ENCODE assay signal across 9 cellular contexts in genomic region chr1:58573705-58574591, GRCh38. TPM values are rescaled to one million over a fixed set of nuclear protein-coding genes. Genes with fewer than 3 reads are reported as not detected.
DNase-seq lines count a peak whose midpoint lies in the region; ATAC-seq, FAIRE-seq and TF ChIP-seq lines count a peak whose summit lies in the region.
"Had no signal": no experiment of that assay in that cellular context is flagged by ENCODE, and none has a peak within 500 bp of the region (broad histone marks: within the 10 kb centered on the region; RNA-seq: fewer than 3 reads in every experiment).

No MANE protein-coding gene starts in this region.

- H2AFZ ChIP-seq in GM12878 (ENCODE audit: control insufficient read depth, low read depth, low read length), result no peak overlapping the region

- RAD21 ChIA-PET in GM12878 (lab: Charles Lee; ENCODE audit: unreplicated experiment), result interaction anchor here (1.0 to 2.8 kb wide), 5 partner anchors 10 to 79 kb away, joined by 3 to 12 read pairs (median 5); partner anchors contain the start of gene OMA1

- H3K9ac ChIP-seq in GM12878 (ENCODE audit: control insufficient read depth, insufficient read depth, low read length), result 0 out of 2 replicates have a peak overlapping the region, but pooled peaks have one; percentile 9

- H3K79me2 ChIP-seq in GM12878 (ENCODE audit: control insufficient read depth, insufficient read depth, low read length), result no peaks in the 10 kb centered on the region

- H3K4me1 ChIP-seq in CD4-positive, alpha-beta memory T cell (ENCODE audit: insufficient read depth, low read length), result peaks cover 26% of the 10 kb centered on the region
- peaks cover 44% of the 10 kb centered on the region for H3K4me1 ChIP-seq in GM12878 (ENCODE audit: control insufficient read depth, insufficient read depth, low read length)

- TF ChIP-seq CTCF in GM12878 (IDR thresholded peaks at IDR 0.05 in 2 of 3, conservative IDR thresholded peaks at IDR 0.05 in 1 of 3; ENCODE audit: control insufficient read depth in 2 of 3, extremely low read depth in 1 of 3, insufficient read depth in 1 of 3, low read depth in 3 of 3, low read length in 3 of 3), result no peak

- H3K4me3 ChIP-seq in CD4-positive, alpha-beta memory T cell (ENCODE audit: low read length in 2 of 2), result no peak overlapping the region
- H3K4me3 ChIP-seq in GM12878, result 0 out of 2 replicates have a peak overlapping the region, but pooled peaks have one; percentile 6

- H3K36me3 ChIP-seq in CD4-positive, alpha-beta memory T cell (ENCODE audit: insufficient read depth, low read length), result no peaks in the 10 kb centered on the region
- no peaks in the 10 kb centered on the region for H3K36me3 ChIP-seq in GM12878 (ENCODE audit: control insufficient read depth in 2 of 2, insufficient read depth in 2 of 2, low read length in 1 of 2)

- peaks cover 14 to 41% (median 29%) of the 10 kb centered on the region in 4 donors for H3K4me1 Mint-ChIP-seq in CD4-positive, alpha-beta memory T cell

- peak; percentile 70 for TF ChIP-seq POLR2A in GM12878 (IDR thresholded peaks at IDR 0.05; ENCODE audit: low read depth, low read length)

- no peak overlapping the region for H3K27ac ChIP-seq in CD4-positive, alpha-beta memory T cell (ENCODE audit: low read depth, low read length)
- H3K27ac ChIP-seq in GM12878 (ENCODE audit: control insufficient read depth, insufficient read depth), result peak overlapping the region; percentile 72

- peak overlapping the region in 2 of 7 donors; percentile 39 to 52 for H3K27ac Mint-ChIP-seq in CD4-positive, alpha-beta memory T cell

- H3K27me3 ChIP-seq in CD4-positive, alpha-beta memory T cell (ENCODE audit: insufficient read depth, low read length), result peaks cover 7% of the 10 kb centered on the region
- no peaks in the 10 kb centered on the region for H3K27me3 ChIP-seq in GM12878 (replicated peaks in 1 of 2; ENCODE audit: control insufficient read depth in 2 of 2, insufficient read depth in 2 of 2, low read length in 1 of 2)

- FAIRE-seq in GM12878 (lab: Jason Lieb, UNC), result peak; percentile 80

- H3K4me3 Mint-ChIP-seq in CD4-positive, alpha-beta memory T cell, result peak overlapping the region in 1 of 8 donors; percentile 21

- no peaks in the 10 kb centered on the region for H3K9me3 Mint-ChIP-seq in CD4-positive, alpha-beta memory T cell

- H4K20me1 ChIP-seq in GM12878 (ENCODE audit: control insufficient read depth, insufficient read depth), result no peaks in the 10 kb centered on the region

- SMC1A ChIA-PET in GM12878 (lab: Charles Lee; ENCODE audit: uncharacterized antibody, unreplicated experiment), result interaction anchor here (0.6 to 3.9 kb wide), 12 partner anchors 10 to 182 kb away, joined by 3 to 17 read pairs (median 4); partner anchors contain the start of gene OMA1

- CTCF ChIA-PET in CD4-positive, alpha-beta memory T cell (lab: Charles Lee; ENCODE audit: partially characterized antibody), result no interaction called here
- CTCF ChIA-PET in GM12878 (lab: Yijun Ruan, JAX), result interaction anchor here (0.6 to 3.5 kb wide), 3 partner anchors 57 to 466 kb away, joined by 3 to 21 read pairs (median 4); no protein-coding TSS in a partner anchor

- POLR2A ChIA-PET in CD4-positive, alpha-beta memory T cell (lab: Charles Lee; ENCODE audit: partially characterized antibody), result no interaction called here
- POLR2A ChIA-PET in GM12878 (lab: Charles Lee), result interaction anchor here (1.2 kb wide), 1 partner anchor 10 kb away, joined by 4 read pairs; no protein-coding TSS in a partner anchor

- 26% methylated on average over 4 of the region's 4 CpGs for WGBS in GM12878 (ENCODE audit: insufficient coverage, insufficient replicate concordance, low lambda C conversion rate, missing lambda C conversion rate)

- TSS peak; percentile 92 for BruUV-seq in GM12878 (replicated peaks; lab: Mats Ljungman, UMichigan)

- ATAC-seq in GM19463 (IDR thresholded peaks at IDR 0.05; ENCODE audit: unreplicated experiment) (peak; percentile 93), HG03457 (IDR thresholded peaks at IDR 0.05; ENCODE audit: unreplicated experiment) (peak; percentile 95), GM12878 (peak; percentile 95)
- peak; percentile 83 for ATAC-seq in stimulated activated naive CD8-positive, alpha-beta T cell treated with anti-CD3 and anti-CD28 coated beads, Interleukin-15, Interleukin-2, amounts not matched to agents 100 U/mL and 50 U/mL, for 24 hours

- TF ChIP-seq RAD21 in GM12878 (IDR thresholded peaks at IDR 0.05; ENCODE audit: insufficient read depth, low read depth, low read length), result peak; percentile 20; the same call in 1 of the 2 replicates

- no peaks in the 10 kb centered on the region for H3K9me3 ChIP-seq in CD4-positive, alpha-beta memory T cell (ENCODE audit: control insufficient read depth in 1 of 2, low read length in 2 of 2)
- H3K9me3 ChIP-seq in GM12878 (replicated peaks; ENCODE audit: control insufficient read depth, insufficient read depth, low read length), result peaks cover 7% of the 10 kb centered on the region; the same call in 1 of the 3 replicates

- H3K36me3 Mint-ChIP-seq in CD4-positive, alpha-beta memory T cell, result no peaks in the 10 kb centered on the region

- peaks cover 42 to 47% of the 10 kb centered on the region in 2 donors for H3K27me3 Mint-ChIP-seq in CD4-positive, alpha-beta memory T cell

- peak overlapping the region; percentile 78 for H3K4me2 ChIP-seq in GM12878 (ENCODE audit: control insufficient read depth, insufficient read depth)

- peak; percentile 22 to 75 (median 27) for DNase-seq in CD4-positive, alpha-beta memory T cell
- DNase-seq in GM12878 (ENCODE audit: low read depth, low spot score), result peak; percentile 93
- DNase-seq in stimulated activated naive CD8-positive, alpha-beta T cell treated with anti-CD3 and anti-CD28 coated beads, Interleukin-15, Interleukin-2, amounts not matched to agents 100 U/mL and 50 U/mL, for 24 hours, result peak; percentile 19
- DNase-seq in SIG-M5 (lab: John Stamatoyannopoulos, UW), result no peak
- no peak for DNase-seq in SHP77 treated with DMSO at 0.1 percent for 48 hours (lab: John Stamatoyannopoulos, UW)
- DNase-seq in islet precursor cell, result no peak
- DNase-seq: DND-41 had no signal

- intact Hi-C loops in CD4-positive, alpha-beta memory T cell (cut with micrococcal nuclease), result no loop called here
- intact Hi-C loops in GM12878 (cut with micrococcal nuclease; ENCODE audit: unreplicated experiment), result loop anchor here (1.0 kb wide), 3 partner anchors 10 to 78 kb away; partner anchors contain the start of gene OMA1

- TF ChIP-seq EP300 in GM12878 (IDR thresholded peaks at IDR 0.05; ENCODE audit: borderline replicate concordance in 1 of 2, control insufficient read depth in 1 of 2, low read depth in 2 of 2, low read length in 2 of 2), result peak; percentile 95 to 98

- in situ Hi-C loops in GM12878 (cut with MboI), result loop anchor here (25.0 kb wide), 1 partner anchor 1737 kb away; no protein-coding TSS in a partner anchor

TF ChIP-seq in GM12878, 131 proteins besides CTCF, POLR2A, EP300 and RAD21 (continues in another document):
- peak in 1 of 2 experiments; percentile 53; a peak in 1 of 3 replicates for TF ChIP-seq EGR1 (IDR thresholded peaks at IDR 0.05; ENCODE audit: borderline replicate concordance in 1 of 2, low read depth in 2 of 2, low read length in 2 of 2)
- peak; percentile 88 for TF ChIP-seq SMAD5 (IDR thresholded peaks at IDR 0.05; ENCODE audit: low read depth)
- TF ChIP-seq PML (IDR thresholded peaks at IDR 0.05; ENCODE audit: low read length), result peak; percentile 90
- no peak for TF ChIP-seq HDAC2 (IDR thresholded peaks at IDR 0.05)
- TF ChIP-seq DPF2 (IDR thresholded peaks at IDR 0.05), result peak; percentile 98
- TF ChIP-seq ZNF274 (IDR thresholded peaks at IDR 0.05; ENCODE audit: insufficient read depth, insufficient read length), result no peak

RNA-seq across cellular contexts. Expression of gene TACSTD2, which starts 3.1 kb away (rescaled TPM):
- not detected for total RNA-seq in CD4-positive, alpha-beta memory T cell
- not detected for polyA plus RNA-seq in CD4-positive, alpha-beta memory T cell
- 1.8 and 3.0 TPM in 2 replicates for total RNA-seq in GM12878 (2013; cell fraction: nucleolus; rRNA removed)
- total RNA-seq in GM12878 (2014; rRNA removed), result 4.1 and 4.3 TPM in 2 replicates
- 2.7 and 3.2 TPM in 2 replicates for total RNA-seq in GM12878 (2014; rRNA removed; fragmentation: Illumina TruSeq; extraction: Trizol)
- 5.1 and 6.7 TPM in 2 replicates for total RNA-seq in GM12878 (2021)
- polyA plus RNA-seq in GM12878 (2011; ENCODE audit: low read depth), result 0.93 TPM
- 0.32 and 0.65 TPM in 2 replicates for polyA plus RNA-seq in GM12878 (2011; rRNA removed)
- 0.18 and 0.57 TPM in 2 replicates for polyA plus RNA-seq in GM12878 (2011; cell fraction: cytosol; rRNA removed)
- polyA plus RNA-seq in GM12878 (2011; cell fraction: nucleus; rRNA removed), result 1.6 and 3.2 TPM in 2 replicates
- polyA plus RNA-seq in GM12878 (2012), result 1.4 and 1.7 TPM in 2 replicates
- polyA plus RNA-seq in GM12878 (2014; fragmentation: Illumina TruSeq; extraction: Trizol), result 3.0 and 4.4 TPM in 2 replicates
- polyA plus RNA-seq in GM12878 (2014; fragmentation: Nextera tagmentation; extraction: Ambion mirVana), result 1 to 10 TPM in 1 of 2 experiments, under 1 TPM in 1; 0.56 to 2.0 TPM
- polyA plus RNA-seq in GM12878 (2014; rRNA removed), result 6.7 and 7.1 TPM in 2 replicates
- 1 to 10 TPM; 7.5 to 9.4 TPM for polyA plus RNA-seq in GM12878 (2016; fragmentation: Nextera tagmentation; extraction: Ambion mirVana)
- polyA minus RNA-seq in GM12878 (2011; rRNA and poly(A)+ RNA removed), result 0.05 TPM in 1 of 2 replicates, not detected in the other
- polyA minus RNA-seq in GM12878 (2011; cell fraction: cytosol; rRNA and poly(A)+ RNA removed), result 0.42 TPM in 1 of 2 replicates, not detected in the other
- polyA minus RNA-seq in GM12878 (2011; cell fraction: nucleus; rRNA and poly(A)+ RNA removed), result 0.24 and 0.77 TPM in 2 replicates

RNA-seq across cellular contexts. Expression of gene OMA1, which starts 27.4 kb away (rescaled TPM):
- 10 to 100 TPM; 73.1 to 86.2 TPM for total RNA-seq in CD4-positive, alpha-beta memory T cell
- 10 to 100 TPM; 32.7 to 36.9 TPM for polyA plus RNA-seq in CD4-positive, alpha-beta memory T cell
- 76.2 and 82.9 TPM in 2 replicates for total RNA-seq in GM12878 (2013; cell fraction: nucleolus; rRNA removed)
- total RNA-seq in GM12878 (2014; rRNA removed) (28.7 and 43.3 TPM in 2 replicates), GM12878 (2014; rRNA removed; fragmentation: Illumina TruSeq; extraction: Trizol) (57.8 and 67.1 TPM in 2 replicates), GM12878 (2021) (23.6 and 26.4 TPM in 2 replicates)
- 11.9 TPM for polyA plus RNA-seq in GM12878 (2011; ENCODE audit: low read depth)
- polyA plus RNA-seq in GM12878 (2011; rRNA removed) (38.5 and 59.4 TPM in 2 replicates), GM12878 (2014; fragmentation: Illumina TruSeq; extraction: Trizol) (45.9 and 59.9 TPM in 2 replicates), GM12878 (2014; fragmentation: Nextera tagmentation; extraction: Ambion mirVana) (10 to 100 TPM; 48.3 to 53.4 TPM), GM12878 (2014; rRNA removed) (28.4 and 39.0 TPM in 2 replicates), GM12878 (2016; fragmentation: Nextera tagmentation; extraction: Ambion mirVana) (10 to 100 TPM; 58.8 to 60.5 TPM)
- polyA plus RNA-seq in GM12878 (2011; cell fraction: cytosol; rRNA removed), result 12.1 and 13.6 TPM in 2 replicates
- 24.0 and 31.2 TPM in 2 replicates for polyA plus RNA-seq in GM12878 (2011; cell fraction: nucleus; rRNA removed)
- polyA plus RNA-seq in GM12878 (2012), result 21.7 and 22.8 TPM in 2 replicates
- polyA minus RNA-seq in GM12878 (2011; rRNA and poly(A)+ RNA removed), result 25.3 and 28.1 TPM in 2 replicates
- 8.4 and 11.1 TPM in 2 replicates for polyA minus RNA-seq in GM12878 (2011; cell fraction: cytosol; rRNA and poly(A)+ RNA removed)
- polyA minus RNA-seq in GM12878 (2011; cell fraction: nucleus; rRNA and poly(A)+ RNA removed), result 13.5 and 19.0 TPM in 2 replicates

Comparison
In these comparisons a context has a peak if more than half of its experiments do, and no peak if none do; other contexts are left out.
1. DNase-seq: peak in CD4-positive, alpha-beta memory T cell (5 of 5), GM12878 (single experiment) and stimulated activated naive CD8-positive, alpha-beta T cell treated with anti-CD3 and anti-CD28 coated beads, Interleukin-15, Interleukin-2, amounts not matched to agents 100 U/mL and 50 U/mL, for 24 hours (single experiment); none in SIG-M5 (single experiment), SHP77 treated with DMSO at 0.1 percent for 48 hours (single experiment) and islet precursor cell (single experiment).
2. Peak in every context shown above with its lines, with median percentiles within 50 percentile points of each other: ATAC-seq.